Comparison of ENCODE assay signal across 9 cellular contexts in genomic region chr14:67514203-67514607, GRCh38. TPM values are rescaled to one million over a fixed set of nuclear protein-coding genes. Genes with fewer than 3 reads are reported as not detected.
DNase-seq lines count a peak whose midpoint lies in the region; ATAC-seq and TF ChIP-seq lines count a peak whose summit lies in the region.
"Had no signal": no experiment of that assay in that cellular context is flagged by ENCODE, and none has a peak within 500 bp of the region (broad histone marks: within the 10 kb centered on the region; RNA-seq: fewer than 3 reads in every experiment).

No MANE protein-coding gene starts in this region.

- H3K4me3 ChIP-seq in subcutaneous abdominal adipose tissue (ENCODE audit: low read depth in 1 of 5, low read length in 5 of 5) = peak overlapping the region; percentile 66 to 81 (median 79)

- H3K9ac ChIP-seq in subcutaneous abdominal adipose tissue (ENCODE audit: low read length in 5 of 5) = peak overlapping the region in 3 of 5 donors; percentile 48 to 66 (median 60)

- H3K27me3 Mint-ChIP-seq in activated naive CD8-positive, alpha-beta T cell treated with anti-CD3 and anti-CD28 coated beads, Interleukin-2, amount 10 ng/mL, durations not matched to agents 7 days and 5 days = peaks cover 23% of the 10 kb centered on the region

- ATAC-seq in activated naive CD8-positive, alpha-beta T cell treated with anti-CD3 and anti-CD28 coated beads, Interleukin-2, amount 10 ng/mL, durations not matched to agents 7 days and 5 days (ENCODE audit: low read depth) = no peak

- H3K4me1 ChIP-seq in subcutaneous abdominal adipose tissue (ENCODE audit: control insufficient read depth in 5 of 5, insufficient read depth in 5 of 5, low read length in 5 of 5) = peaks cover 0 to 19% (median 13%) of the 10 kb centered on the region in 5 donors

- no peaks in the 10 kb centered on the region for H3K9me3 ChIP-seq in subcutaneous abdominal adipose tissue (ENCODE audit: control insufficient read depth in 5 of 5, low read length in 5 of 5)

- peaks cover 18% of the 10 kb centered on the region for H3K4me1 Mint-ChIP-seq in activated naive CD8-positive, alpha-beta T cell treated with anti-CD3 and anti-CD28 coated beads, Interleukin-2, amount 10 ng/mL, durations not matched to agents 7 days and 5 days

- DNase-seq in NCI-H2196 (lab: John Stamatoyannopoulos, UW; ENCODE audit: unreplicated experiment) (peak; percentile 19), NCI-H2196 treated with DMSO at 0.1 percent for 48 hours (lab: John Stamatoyannopoulos, UW; ENCODE audit: unreplicated experiment) (no peak), iPS-NIHi7 (ENCODE audit: extremely low spot score) (peak; percentile 28), NCI-H2171 treated with DMSO at 0.1 percent for 48 hours (lab: John Stamatoyannopoulos, UW) (no peak), NCI-H1436 treated with DMSO at 0.1 percent for 48 hours (lab: John Stamatoyannopoulos, UW) (no peak), GM10266 (ENCODE audit: extremely low spot score) (no peak)
- DNase-seq in activated naive CD8-positive, alpha-beta T cell treated with anti-CD3 and anti-CD28 coated beads, Interleukin-2, amount 10 ng/mL, durations not matched to agents 7 days and 5 days = no peak
- DNase-seq: NK-92 treated with Interleukin-12 subunit alpha and Interleukin-12 subunit beta, amount 100 ng/mL, for 24 hours had no signal

- no peaks in the 10 kb centered on the region for H3K9me3 Mint-ChIP-seq in activated naive CD8-positive, alpha-beta T cell treated with anti-CD3 and anti-CD28 coated beads, Interleukin-2, amount 10 ng/mL, durations not matched to agents 7 days and 5 days

- H3K27ac Mint-ChIP-seq in activated naive CD8-positive, alpha-beta T cell treated with anti-CD3 and anti-CD28 coated beads, Interleukin-2, amount 10 ng/mL, durations not matched to agents 7 days and 5 days = peak overlapping the region; percentile 43

- peaks cover 0 to 2% (median 0%) of the 10 kb centered on the region in 5 donors for H3K27me3 ChIP-seq in subcutaneous abdominal adipose tissue (ENCODE audit: control insufficient read depth in 5 of 5, insufficient read depth in 4 of 5, low read length in 5 of 5)

- peak overlapping the region; percentile 87 for H3K4me3 Mint-ChIP-seq in activated naive CD8-positive, alpha-beta T cell treated with anti-CD3 and anti-CD28 coated beads, Interleukin-2, amount 10 ng/mL, durations not matched to agents 7 days and 5 days

- H3K36me3 Mint-ChIP-seq in activated naive CD8-positive, alpha-beta T cell treated with anti-CD3 and anti-CD28 coated beads, Interleukin-2, amount 10 ng/mL, durations not matched to agents 7 days and 5 days = no peaks in the 10 kb centered on the region

- no peak for TF ChIP-seq CTCF in GM10266 (IDR thresholded peaks at IDR 0.05; ENCODE audit: control insufficient read depth, insufficient read depth, low read depth, missing control alignments)

- H3K27ac ChIP-seq in subcutaneous abdominal adipose tissue (ENCODE audit: low read depth, low read length) = no peak overlapping the region

- H3K36me3 ChIP-seq in subcutaneous abdominal adipose tissue (ENCODE audit: control insufficient read depth in 5 of 5, insufficient read depth in 5 of 5, low read length in 5 of 5) = no peaks in the 10 kb centered on the region

- POLR2A ChIA-PET in activated naive CD8-positive, alpha-beta T cell treated with anti-CD3 and anti-CD28 coated beads, Interleukin-2, amount 10 ng/mL, durations not matched to agents 7 days and 5 days (lab: Charles Lee) = interaction anchor here (1.0 to 1.4 kb wide), 2 partner anchors 9 to 26 kb away, joined by 3 read pairs; partner anchors contain the start of gene TMEM229B

RNA-seq across cellular contexts. Expression of gene PLEKHH1, which starts 18.9 kb away (rescaled TPM):
- 1 to 10 TPM in 1 of 2 experiments, under 1 TPM in 1; 0.68 to 1.0 TPM for total RNA-seq in activated naive CD8-positive, alpha-beta T cell treated with anti-CD3 and anti-CD28 coated beads, Interleukin-2, amount 10 ng/mL, durations not matched to agents 7 days and 5 days

RNA-seq across cellular contexts. Expression of gene TMEM229B, which starts 25.7 kb away (rescaled TPM):
- 10 to 100 TPM; 20.0 to 20.9 TPM for total RNA-seq in activated naive CD8-positive, alpha-beta T cell treated with anti-CD3 and anti-CD28 coated beads, Interleukin-2, amount 10 ng/mL, durations not matched to agents 7 days and 5 days

Comparison
In these comparisons a context has a peak if more than half of its experiments do, and no peak if none do; other contexts are left out.
1. DNase-seq: peak in NCI-H2196 (single experiment) and iPS-NIHi7 (single experiment); none in NCI-H2196 treated with DMSO at 0.1 percent for 48 hours (single experiment), activated naive CD8-positive, alpha-beta T cell treated with anti-CD3 and anti-CD28 coated beads, Interleukin-2, amount 10 ng/mL, durations not matched to agents 7 days and 5 days (single experiment), NCI-H2171 treated with DMSO at 0.1 percent for 48 hours (single experiment), NCI-H1436 treated with DMSO at 0.1 percent for 48 hours (single experiment) and GM10266 (single experiment).